In the genomic region with DNA sequence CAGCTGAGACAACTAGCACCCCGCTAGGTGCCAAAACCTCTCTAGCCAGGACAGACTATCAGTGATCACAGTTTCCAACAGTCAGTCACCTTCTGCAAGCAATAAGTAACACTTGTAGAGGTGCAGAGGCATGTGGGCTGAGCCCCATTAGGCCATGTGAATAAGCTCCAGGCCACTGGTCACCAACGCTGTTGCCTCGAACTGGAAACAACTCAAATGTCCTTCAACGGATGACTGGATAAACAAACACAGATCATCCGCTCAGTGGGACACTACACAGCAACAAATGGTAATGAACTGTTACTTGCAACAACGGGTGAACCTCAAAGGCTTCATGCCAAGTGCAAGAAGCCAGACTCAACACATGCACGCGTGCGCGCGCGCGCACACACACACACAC, we compare ENCODE assay signal across 1 cellular context.
A peak's percentile ranks its signal among the peaks of the same experiment; 100 is the strongest.
TF ChIP-seq lines count a peak whose summit lies in the region.

No MANE protein-coding gene starts in this region.

TF ChIP-seq in HepG2, 621 proteins besides CTCF, POLR2A, EP300 and RAD21:
- TF ChIP-seq SYNCRIP (IDR thresholded peaks at IDR 0.05; ENCODE audit: insufficient read depth, low read depth, low read length), result no peak
- TF ChIP-seq ZBTB33 (CRISPR knock-in tag; IDR thresholded peaks at IDR 0.05), result peak; percentile 7; the same call in 1 of the 2 replicates
